Comparison of ENCODE assay signal across 9 cellular contexts in the genomic region with DNA sequence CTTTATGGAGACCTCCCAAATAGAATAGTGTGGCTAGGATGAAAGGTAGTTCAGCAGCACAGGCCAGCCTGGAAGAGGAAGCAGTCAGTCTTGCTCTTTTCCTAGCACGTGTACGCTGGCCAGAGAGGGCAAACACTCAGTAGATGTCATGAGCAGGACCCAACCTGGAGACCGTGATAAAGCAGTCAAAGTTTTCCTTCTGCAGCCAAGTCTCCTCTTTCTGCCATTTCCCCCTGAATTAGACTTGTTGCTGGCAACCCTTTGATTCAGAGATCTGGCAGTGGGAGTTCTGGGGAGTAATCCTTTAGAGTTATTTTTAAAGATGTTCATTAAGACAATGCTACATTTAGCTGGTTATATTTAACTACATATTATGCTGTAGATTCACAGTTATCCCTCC.
"Had no signal": no experiment of that assay in that cellular context is flagged by ENCODE, and none has a peak within 500 bp of the region (broad histone marks: within the 10 kb centered on the region; RNA-seq: fewer than 3 reads in every experiment).

No MANE protein-coding gene starts in this region.

- H3K9me3 ChIP-seq: HAP-1 had no signal

- H3K36me3 ChIP-seq: HAP-1 had no signal

- FAIRE-seq: K562 had no signal

- DNase-seq: GM23248, GOT3, H7, HFFc6, IMR-90, KG1 had no signal

- H3K27ac ChIP-seq: GM23248 had no signal

- ATAC-seq: HCT116, K562 had no signal

- H3K4me3 ChIP-seq: GM23248, HAP-1, K562 had no signal

- H3K4me3 Mint-ChIP-seq: HFFc6 had no signal

- H3K27ac Mint-ChIP-seq: HFFc6 had no signal
